Comparison of ENCODE assay signal across 8 cellular contexts in the genomic region with DNA sequence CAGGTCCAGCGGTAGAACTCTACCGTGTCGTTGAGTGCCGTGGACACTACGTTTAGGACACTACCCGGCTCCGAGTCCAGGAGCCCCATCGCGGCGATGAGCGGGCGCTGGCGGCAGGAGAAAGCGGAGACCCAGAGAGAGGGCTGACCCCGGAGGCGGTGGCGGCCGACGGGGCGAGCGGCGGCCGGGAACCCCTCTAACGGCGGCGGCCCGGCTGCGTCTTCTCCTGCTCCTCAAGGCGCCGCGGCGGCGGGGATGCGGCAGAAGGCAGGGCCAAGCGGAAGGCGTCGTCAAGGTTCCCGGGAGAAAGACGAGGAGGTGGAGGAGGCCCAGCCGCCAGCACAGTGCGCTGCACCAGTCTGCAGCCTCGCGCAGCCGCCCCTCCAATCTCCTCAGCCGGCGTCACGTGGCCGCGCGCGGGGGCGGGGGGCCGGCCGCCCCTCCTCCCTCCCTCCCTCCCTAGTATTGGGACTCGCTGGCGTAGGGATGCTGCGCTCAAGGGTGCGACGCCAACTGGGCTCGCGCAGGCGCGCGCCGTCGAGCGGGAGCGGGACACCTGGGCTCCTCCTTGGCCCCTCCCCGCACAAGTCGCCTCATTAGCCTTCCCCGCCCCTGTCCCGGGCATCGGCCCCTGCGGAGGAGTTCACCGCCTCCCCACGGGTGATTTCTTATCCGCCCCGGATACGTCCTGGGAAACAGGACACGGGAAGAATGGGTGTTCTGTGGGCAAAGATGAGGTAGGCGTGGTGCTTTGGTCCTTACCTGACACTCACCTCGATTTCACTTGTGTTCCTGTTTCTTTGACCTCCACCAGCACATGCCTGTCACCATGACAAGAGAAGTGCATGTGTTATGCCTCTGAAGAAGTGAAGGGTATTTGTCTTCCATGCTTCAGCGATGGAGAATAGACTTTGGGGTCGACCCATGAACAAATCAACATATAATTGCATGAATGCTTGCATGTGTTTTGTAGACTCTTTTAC. TPM values are rescaled to one million over a fixed set of nuclear protein-coding genes. Genes with fewer than 3 reads are reported as not detected.
DNase-seq lines count a peak whose midpoint lies in the region; ATAC-seq lines count a peak whose summit lies in the region.

A gene (minus strand): TSS at position 363 of the 983 bp plus-strand sequence. CDS start 274 bp downstream, at position 89.

- H3K36me3 ChIP-seq in iPS-20b (ENCODE audit: insufficient read depth, low read depth, low read length) = no peaks in the 10 kb centered on the region
- H3K36me3 ChIP-seq in skeletal muscle satellite cell (ENCODE audit: insufficient read depth, low read length) = no peaks in the 10 kb centered on the region

- H3K4me2 ChIP-seq in skeletal muscle satellite cell (ENCODE audit: low read length) = peak within 1 kb of the TSS; percentile 88

- H3K9ac ChIP-seq in iPS-20b (ENCODE audit: low read depth, low read length) (peak within 1 kb of the TSS; percentile 63; the same call in 1 of the 2 replicates), skeletal muscle satellite cell (ENCODE audit: low read depth, low read length) (peak within 1 kb of the TSS; percentile 81)

- no peak within 1 kb of the TSS for H3K27ac ChIP-seq in iPS-20b (ENCODE audit: low read length)

- DNase-seq in COR-L47 (lab: John Stamatoyannopoulos, UW) = peak; percentile 85
- peak; percentile 91 for DNase-seq in NCI-H1105 treated with DMSO at 0.1 percent for 48 hours (lab: John Stamatoyannopoulos, UW)
- DNase-seq in T1000 (lab: John Stamatoyannopoulos, UW) = peak; percentile 81
- DNase-seq in T47D (ENCODE audit: low read depth in 1 of 2, low spot score in 1 of 2) = peak; percentile 51 to 85
- no peak for DNase-seq in SIG-M5 (lab: John Stamatoyannopoulos, UW)

- H3K27me3 ChIP-seq in iPS-20b (ENCODE audit: insufficient read depth, low read length) (peaks cover 14% of the 10 kb centered on the region), skeletal muscle satellite cell (ENCODE audit: control insufficient read depth, insufficient read depth, low read length) (peaks cover 11% of the 10 kb centered on the region)

- H3K4me1 ChIP-seq in iPS-20b (ENCODE audit: insufficient read depth, low read length) (peaks cover 19% of the 10 kb centered on the region), skeletal muscle satellite cell (ENCODE audit: control insufficient read depth, insufficient read depth, low read length) (peaks cover 13% of the 10 kb centered on the region)

- H3K9me3 ChIP-seq in iPS-20b (ENCODE audit: insufficient read depth, low read depth, low read length) (no peaks in the 10 kb centered on the region), skeletal muscle satellite cell (replicated peaks; ENCODE audit: low read length) (no peaks in the 10 kb centered on the region)

- ATAC-seq in GM21825 (IDR thresholded peaks at IDR 0.05; ENCODE audit: unreplicated experiment) = peak; percentile 47

- H3K4me3 ChIP-seq in iPS-20b (ENCODE audit: low read length) = peak within 1 kb of the TSS; percentile 89
- peak within 1 kb of the TSS; percentile 93 for H3K4me3 ChIP-seq in skeletal muscle satellite cell (ENCODE audit: low read length)

- in situ Hi-C loops in T47D (cut with HindIII; ENCODE audit: low pct_unique_long_range_greater_than_20kb, low sequenced_read_pairs) = no loop called here

RNA-seq across cellular contexts. Expression of the gene that starts here (rescaled TPM):
- 7.6 and 9.9 TPM in 2 replicates for total RNA-seq in skeletal muscle satellite cell (2012; rRNA removed)
